Comparison of ENCODE assay signal across 1 cellular context in the genomic region with DNA sequence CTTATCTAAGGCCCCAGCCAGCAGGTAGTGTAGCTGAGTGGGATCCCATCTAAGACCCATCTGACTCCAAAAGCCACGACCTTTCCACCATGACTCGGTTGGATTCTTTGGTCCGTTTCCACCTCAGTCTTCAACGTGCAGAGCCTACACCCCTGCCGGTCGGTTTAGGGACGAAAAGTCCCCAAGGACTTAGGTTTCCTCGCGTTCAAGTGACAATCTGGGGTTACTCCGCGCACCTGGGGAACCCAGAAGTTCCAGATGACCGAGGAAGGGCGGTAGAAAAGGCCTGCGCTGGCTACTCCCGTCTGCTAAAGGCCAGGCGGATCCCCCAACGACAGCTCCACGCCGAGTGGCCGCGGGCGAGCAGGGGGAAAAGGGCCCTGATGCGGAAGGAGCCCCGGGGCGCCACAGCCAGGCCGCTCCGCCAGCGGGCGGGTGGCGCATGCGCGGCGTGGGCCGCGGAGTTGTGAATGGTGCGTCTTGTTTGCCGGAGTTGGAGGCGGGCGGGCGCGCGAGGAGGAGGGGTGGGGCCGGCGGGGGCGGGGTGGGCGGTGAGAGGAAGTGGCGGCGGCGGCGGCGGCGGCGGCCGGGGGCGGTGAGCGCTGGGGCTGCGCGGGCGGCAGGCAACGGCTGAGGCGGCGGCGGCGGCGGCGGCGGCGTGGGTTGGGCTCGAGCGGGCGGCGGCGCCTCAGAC.
A peak's percentile ranks its signal among the peaks of the same experiment; 100 is the strongest.
TF ChIP-seq lines count a peak whose summit lies in the region.

TSS of gene CBFB (plus strand) at position 595 of the 694 bp plus-strand sequence. CDS start 259 bp downstream, outside the sequence.

TF ChIP-seq in GM23338, 12 proteins besides CTCF, POLR2A, EP300 and RAD21 (continued from another document):
- TF ChIP-seq ZNF462 (CRISPR knock-in tag; IDR thresholded peaks at IDR 0.05) (no peak), EZH2phosphoT487 (IDR thresholded peaks at IDR 0.05; ENCODE audit: unreplicated experiment) (no peak), STAT1 (IDR thresholded peaks at IDR 0.05; ENCODE audit: unreplicated experiment) (no peak), POLR2AphosphoS5 (IDR thresholded peaks at IDR 0.05; ENCODE audit: low read depth) (peak; percentile 94)
